In genomic region chr11:95764267-95764898, GRCh38 we compare ENCODE assay signal across 10 cellular contexts. TPM values are rescaled to one million over a fixed set of nuclear protein-coding genes. Genes with fewer than 3 reads are reported as not detected.
DNase-seq lines count a peak whose midpoint lies in the region; ATAC-seq, FAIRE-seq and TF ChIP-seq lines count a peak whose summit lies in the region.
"Had no signal": no experiment of that assay in that cellular context is flagged by ENCODE, and none has a peak within 500 bp of the region (broad histone marks: within the 10 kb centered on the region; RNA-seq: fewer than 3 reads in every experiment).

No MANE protein-coding gene starts in this region.

- H3K27me3 Mint-ChIP-seq in activated CD4-positive, alpha-beta memory T cell treated with anti-CD3 and anti-CD28 coated beads for 36 hours, result no peaks in the 10 kb centered on the region
- H3K27me3 Mint-ChIP-seq: IgD-negative memory B cell had no signal

- no peaks in the 10 kb centered on the region for H3K36me3 ChIP-seq in BJ (ENCODE audit: control insufficient read depth, insufficient read depth, low read length)
- H3K36me3 ChIP-seq in mucosa of descending colon (ENCODE audit: low read depth), result no peaks in the 10 kb centered on the region

- no peak for DNase-seq in BJ (ENCODE audit: low read depth)
- DNase-seq in KG1 (lab: John Stamatoyannopoulos, UW), result peak; percentile 49
- DNase-seq in RCC 7860 (ENCODE audit: low spot score), result peak; percentile 37
- no peak for DNase-seq in mucosa of descending colon
- DNase-seq in activated CD4-positive, alpha-beta memory T cell treated with anti-CD3 and anti-CD28 coated beads for 36 hours, result no peak

- H3K9me3 ChIP-seq in mucosa of descending colon, result no peaks in the 10 kb centered on the region

- H3K4me1 ChIP-seq in mucosa of descending colon (ENCODE audit: low read depth), result no peaks in the 10 kb centered on the region

- TF ChIP-seq CTCF in BJ (IDR thresholded peaks at IDR 0.05; ENCODE audit: insufficient read depth, low read depth, low read length) (peak; percentile 58), mucosa of descending colon (IDR thresholded peaks at IDR 0.05) (no peak)

- peak; percentile 69 for ATAC-seq in GM18861 (IDR thresholded peaks at IDR 0.05; ENCODE audit: unreplicated experiment)
- ATAC-seq in mucosa of descending colon, result peak; percentile 71
- ATAC-seq in GM19397 (IDR thresholded peaks at IDR 0.05; ENCODE audit: unreplicated experiment), result no peak

- H3K36me3 Mint-ChIP-seq in activated CD4-positive, alpha-beta memory T cell treated with anti-CD3 and anti-CD28 coated beads for 36 hours, result peaks cover 2% of the 10 kb centered on the region
- H3K36me3 Mint-ChIP-seq: IgD-negative memory B cell; natural killer cell treated with Interleukin-12 subunit alpha and Interleukin-12 subunit beta and Interleukin-15 and Interleukin-18, amount 100 ng/mL, for 72 hours had no signal

- H3K4me3 Mint-ChIP-seq in activated CD4-positive, alpha-beta memory T cell treated with anti-CD3 and anti-CD28 coated beads for 36 hours, result no peak overlapping the region
- H3K4me3 Mint-ChIP-seq: IgD-negative memory B cell; natural killer cell treated with Interleukin-12 subunit alpha and Interleukin-12 subunit beta and Interleukin-15 and Interleukin-18, amount 100 ng/mL, for 72 hours had no signal

- H3K27ac Mint-ChIP-seq in activated CD4-positive, alpha-beta memory T cell treated with anti-CD3 and anti-CD28 coated beads for 36 hours, result no peak overlapping the region
- H3K27ac Mint-ChIP-seq: natural killer cell treated with Interleukin-12 subunit alpha and Interleukin-12 subunit beta and Interleukin-15 and Interleukin-18, amount 100 ng/mL, for 72 hours had no signal

- CTCF ChIA-PET in BJ (lab: Yijun Ruan, JAX), result interaction anchor here (0.7 to 10.1 kb wide), 12 partner anchors 9 to 697 kb away, joined by 3 to 163 read pairs (median 4); partner anchors contain the start of gene SRSF8
- CTCF ChIA-PET in activated CD4-positive, alpha-beta memory T cell treated with anti-CD3 and anti-CD28 coated beads for 36 hours (lab: Charles Lee), result interaction anchor here (0.7 to 10.8 kb wide), 15 partner anchors 12 to 978 kb away, joined by 3 to 207 read pairs (median 4); partner anchors contain the start of gene FAM76B

- POLR2A ChIA-PET in BJ (lab: Charles Lee), result no interaction called here
- POLR2A ChIA-PET in activated CD4-positive, alpha-beta memory T cell treated with anti-CD3 and anti-CD28 coated beads for 36 hours (lab: Charles Lee), result no interaction called here

- intact Hi-C loops in mucosa of descending colon (cut with DNase I, micrococcal nuclease), result loop anchor here (5.0 kb wide), 1 partner anchor 612 kb away; no protein-coding TSS in a partner anchor
- intact Hi-C loops in activated CD4-positive, alpha-beta memory T cell treated with anti-CD3 and anti-CD28 coated beads for 36 hours (cut with micrococcal nuclease), result loop anchor here (1.0 to 10.0 kb wide), 5 partner anchors 60 to 1140 kb away; partner anchors contain the start of gene SESN3

- H3K4me1 Mint-ChIP-seq in activated CD4-positive, alpha-beta memory T cell treated with anti-CD3 and anti-CD28 coated beads for 36 hours (ENCODE audit: low read depth), result no peaks in the 10 kb centered on the region

- FAIRE-seq in RCC 7860 (lab: Jason Lieb, UNC) (peak; percentile 83), endometrium (lab: Jason Lieb, UNC) (peak; percentile 98)

- H3K27me3 ChIP-seq in BJ (ENCODE audit: control insufficient read depth, insufficient read depth, low read length), result peaks cover 6% of the 10 kb centered on the region

- H3K9me3 Mint-ChIP-seq in activated CD4-positive, alpha-beta memory T cell treated with anti-CD3 and anti-CD28 coated beads for 36 hours, result no peaks in the 10 kb centered on the region
- H3K9me3 Mint-ChIP-seq: IgD-negative memory B cell; natural killer cell treated with Interleukin-12 subunit alpha and Interleukin-12 subunit beta and Interleukin-15 and Interleukin-18, amount 100 ng/mL, for 72 hours had no signal

- no peak overlapping the region for H3K4me3 ChIP-seq in BJ (ENCODE audit: low read depth, low read length)
- H3K4me3 ChIP-seq in mucosa of descending colon, result no peak overlapping the region

RNA-seq across cellular contexts. Expression of gene FAM76B, which starts 25.2 kb away (rescaled TPM):
- 9.4 and 19.9 TPM in 2 replicates for polyA plus RNA-seq in BJ (2011; rRNA removed)
- polyA minus RNA-seq in BJ (2011; rRNA and poly(A)+ RNA removed), result 4.7 and 5.2 TPM in 2 replicates
- 10 to 100 TPM; 23.0 to 26.7 (median 24.5) TPM for total RNA-seq in mucosa of descending colon
- 10 to 100 TPM; 45.0 to 45.9 TPM for total RNA-seq in activated CD4-positive, alpha-beta memory T cell treated with anti-CD3 and anti-CD28 coated beads for 36 hours

RNA-seq across cellular contexts. Expression of gene CEP57, which starts 25.9 kb away (rescaled TPM):
- polyA plus RNA-seq in BJ (2011; rRNA removed), result 18.3 and 27.9 TPM in 2 replicates
- polyA minus RNA-seq in BJ (2011; rRNA and poly(A)+ RNA removed), result 8.3 and 10.5 TPM in 2 replicates
- total RNA-seq in mucosa of descending colon, result 10 to 100 TPM; 29.7 to 35.1 (median 29.9) TPM
- total RNA-seq in activated CD4-positive, alpha-beta memory T cell treated with anti-CD3 and anti-CD28 coated beads for 36 hours, result 100 to 1,000 TPM; 115 to 117 TPM

Comparison
In these comparisons a context has a peak if more than half of its experiments do, and no peak if none do; other contexts are left out.
1. DNase-seq: peak in KG1 (single experiment) and RCC 7860 (single experiment); none in BJ (single experiment), mucosa of descending colon (0 of 3) and activated CD4-positive, alpha-beta memory T cell treated with anti-CD3 and anti-CD28 coated beads for 36 hours (single experiment).